In genomic region chr9:127485995-127486394, GRCh38 we compare ENCODE assay signal across 1 cellular context.
A peak's percentile ranks its signal among the peaks of the same experiment; 100 is the strongest.
TF ChIP-seq lines count a peak whose summit lies in the region.

No MANE protein-coding gene starts in this region.

TF ChIP-seq in H1, 55 proteins besides CTCF, POLR2A, EP300 and RAD21:
- TF ChIP-seq CEBPB (IDR thresholded peaks at IDR 0.05; ENCODE audit: low read depth, low read length) (peak; percentile 39; the same call in 1 of the 2 replicates), KDM5A (IDR thresholded peaks at IDR 0.05; ENCODE audit: low read length) (no peak)
